In genomic region chr14:96576359-96576758, GRCh38 we compare ENCODE assay signal across 14 cellular contexts.
DNase-seq lines count a peak whose midpoint lies in the region; ATAC-seq, FAIRE-seq and TF ChIP-seq lines count a peak whose summit lies in the region.
"Had no signal": no experiment of that assay in that cellular context is flagged by ENCODE, and none has a peak within 500 bp of the region (broad histone marks: within the 10 kb centered on the region; RNA-seq: fewer than 3 reads in every experiment).

No MANE protein-coding gene starts in this region.

- H3K27ac Mint-ChIP-seq in central memory CD8-positive, alpha-beta T cell (ENCODE audit: low read depth): peak overlapping the region; percentile 30
- no peak overlapping the region for H3K27ac Mint-ChIP-seq in stimulated activated naive CD8-positive, alpha-beta T cell treated with anti-CD3 and anti-CD28 coated beads, Interleukin-15, amount 100 ng/mL, for 72 hours

- TF ChIP-seq POLR2A in GM12891 (IDR thresholded peaks at IDR 0.05; ENCODE audit: low read depth, low read length): no peak

- peaks cover 17% of the 10 kb centered on the region for H3K4me1 Mint-ChIP-seq in central memory CD8-positive, alpha-beta T cell
- peaks cover 11% of the 10 kb centered on the region for H3K4me1 Mint-ChIP-seq in stimulated activated naive CD8-positive, alpha-beta T cell treated with anti-CD3 and anti-CD28 coated beads, Interleukin-15, amount 100 ng/mL, for 72 hours

- DNase-seq in DMS 273 (lab: John Stamatoyannopoulos, UW; ENCODE audit: unreplicated experiment) (peak; percentile 18), DMS 273 treated with DMSO at 0.1 percent for 48 hours (lab: John Stamatoyannopoulos, UW) (no peak), GM12891 (ENCODE audit: insufficient read length, low spot score) (no peak), NCI-H82 (lab: John Stamatoyannopoulos, UW) (no peak)
- DNase-seq in central memory CD8-positive, alpha-beta T cell (ENCODE audit: low spot score in 2 of 2): no peak
- DNase-seq in stimulated activated naive CD8-positive, alpha-beta T cell treated with anti-CD3 and anti-CD28 coated beads, Interleukin-15, amount 100 ng/mL, for 72 hours: no peak
- no peak for DNase-seq in stimulated activated naive CD4-positive, alpha-beta T cell (lab: John Stamatoyannopoulos, UW)
- DNase-seq: BE2C, NCI-H1417, NCI-H187 treated with DMSO at 0.1 percent for 48 hours, NCI-H446 treated with DMSO at 0.1 percent for 48 hours, NCI-H748 treated with DMSO at 0.1 percent for 48 hours, PC-9 had no signal

- no peak overlapping the region for H3K4me3 Mint-ChIP-seq in central memory CD8-positive, alpha-beta T cell
- H3K4me3 Mint-ChIP-seq in stimulated activated naive CD8-positive, alpha-beta T cell treated with anti-CD3 and anti-CD28 coated beads, Interleukin-15, amount 100 ng/mL, for 72 hours: no peak overlapping the region

- H3K27me3 Mint-ChIP-seq in central memory CD8-positive, alpha-beta T cell: no peaks in the 10 kb centered on the region
- no peaks in the 10 kb centered on the region for H3K27me3 Mint-ChIP-seq in stimulated activated naive CD8-positive, alpha-beta T cell treated with anti-CD3 and anti-CD28 coated beads, Interleukin-15, amount 100 ng/mL, for 72 hours

- peaks cover 12% of the 10 kb centered on the region for H3K36me3 Mint-ChIP-seq in central memory CD8-positive, alpha-beta T cell (ENCODE audit: insufficient read depth)

- peak; percentile 38 for FAIRE-seq in GM12891 (lab: Jason Lieb, UNC)

- ATAC-seq in central memory CD8-positive, alpha-beta T cell (replicated peaks; ENCODE audit: extremely low read depth, poor library complexity, severe bottlenecking): no peak
- ATAC-seq in stimulated activated naive CD8-positive, alpha-beta T cell treated with anti-CD3 and anti-CD28 coated beads, Interleukin-15, amount 100 ng/mL, for 72 hours: peak; percentile 16
- ATAC-seq in GM21447 (IDR thresholded peaks at IDR 0.05; ENCODE audit: unreplicated experiment): no peak

- H3K9me3 Mint-ChIP-seq in central memory CD8-positive, alpha-beta T cell: no peaks in the 10 kb centered on the region
- no peaks in the 10 kb centered on the region for H3K9me3 Mint-ChIP-seq in stimulated activated naive CD8-positive, alpha-beta T cell treated with anti-CD3 and anti-CD28 coated beads, Interleukin-15, amount 100 ng/mL, for 72 hours

TF ChIP-seq in GM12891, 5 proteins besides CTCF, POLR2A, EP300 and RAD21:
- no peak for TF ChIP-seq TAF1 (IDR thresholded peaks at IDR 0.05; ENCODE audit: low read depth, low read length)
- no peak for TF ChIP-seq SPI1 (IDR thresholded peaks at IDR 0.05; ENCODE audit: low read depth, low read length)
- TF ChIP-seq POU2F2 (IDR thresholded peaks at IDR 0.05; ENCODE audit: low read depth, low read length): no peak
- no peak for TF ChIP-seq POLR2AphosphoS5 (IDR thresholded peaks at IDR 0.05; ENCODE audit: low read depth, low read length)
